In genomic region chr1:61446531-61446991, GRCh38 we compare ENCODE assay signal across 16 cellular contexts.
A peak's percentile ranks its signal among the peaks of the same experiment; 100 is the strongest.
DNase-seq lines count a peak whose midpoint lies in the region; ATAC-seq and TF ChIP-seq lines count a peak whose summit lies in the region.
"Had no signal": no experiment of that assay in that cellular context is flagged by ENCODE, and none has a peak within 500 bp of the region (broad histone marks: within the 10 kb centered on the region; RNA-seq: fewer than 3 reads in every experiment).

No MANE protein-coding gene starts in this region.

- H3K9me3 Mint-ChIP-seq in Caco-2 (ENCODE audit: unreplicated experiment): no peaks in the 10 kb centered on the region
- H3K9me3 Mint-ChIP-seq: IgD-negative memory B cell, naive B cell had no signal

- H3K27me3 ChIP-seq in Caco-2 (replicated peaks; ENCODE audit: control insufficient read depth, insufficient read depth, low read length) (no peaks in the 10 kb centered on the region), colonic mucosa (no peaks in the 10 kb centered on the region), PC-9 (ENCODE audit: insufficient read depth, low read depth) (no peaks in the 10 kb centered on the region)
- H3K27me3 ChIP-seq: adrenal gland, left lung had no signal

- intact Hi-C loops in Caco-2 (cut with micrococcal nuclease; ENCODE audit: unreplicated experiment) (no loop called here), colonic mucosa (cut with DNase I) (loop anchor here (5.0 kb wide), 1 partner anchor 59 kb away; no protein-coding TSS in a partner anchor), mucosa of descending colon (cut with DNase I, micrococcal nuclease) (no loop called here), PC-9 (cut with micrococcal nuclease; ENCODE audit: unreplicated experiment) (no loop called here)

- H3K27ac Mint-ChIP-seq in Caco-2 (ENCODE audit: unreplicated experiment): peak overlapping the region; percentile 17
- H3K27ac Mint-ChIP-seq: IgD-negative memory B cell had no signal

- no peaks in the 10 kb centered on the region for H3K79me2 ChIP-seq in PC-9 (ENCODE audit: low read depth)

- no peaks in the 10 kb centered on the region for H3K9me2 ChIP-seq in PC-9 (ENCODE audit: insufficient read depth)

- H3K4me2 ChIP-seq in PC-9: no peak overlapping the region

- H3K36me3 ChIP-seq in Caco-2 (ENCODE audit: control insufficient read depth, insufficient read depth, low read length): no peaks in the 10 kb centered on the region
- no peaks in the 10 kb centered on the region for H3K36me3 ChIP-seq in colonic mucosa
- H3K36me3 ChIP-seq in mucosa of descending colon (ENCODE audit: low read depth): no peaks in the 10 kb centered on the region
- no peaks in the 10 kb centered on the region for H3K36me3 ChIP-seq in PC-9 (ENCODE audit: low read depth)
- H3K36me3 ChIP-seq: adrenal gland, left lung, prostate gland had no signal

- peaks cover 27% of the 10 kb centered on the region for H3K4me1 ChIP-seq in Caco-2
- peaks cover 17% of the 10 kb centered on the region for H3K4me1 ChIP-seq in colonic mucosa
- H3K4me1 ChIP-seq in mucosa of descending colon (ENCODE audit: low read depth): peaks cover 50% of the 10 kb centered on the region
- 0 out of 2 replicates have a peak, but pooled peaks cover 3% of the 10 kb centered on the region for H3K4me1 ChIP-seq in PC-9 (replicated peaks; ENCODE audit: insufficient read depth)

- H3K9me3 ChIP-seq in Caco-2: no peaks in the 10 kb centered on the region
- H3K9me3 ChIP-seq in colonic mucosa: no peaks in the 10 kb centered on the region
- no peaks in the 10 kb centered on the region for H3K9me3 ChIP-seq in mucosa of descending colon
- no peaks in the 10 kb centered on the region for H3K9me3 ChIP-seq in PC-9 (ENCODE audit: insufficient read depth, low read depth)
- H3K9me3 ChIP-seq: adrenal gland, left lung, prostate gland had no signal

- CTCF ChIA-PET in Caco-2 (lab: Charles Lee): no interaction called here
- CTCF ChIA-PET in PC-9 (lab: Charles Lee): no interaction called here

- H3K27ac ChIP-seq in colonic mucosa: no peak overlapping the region
- no peak overlapping the region for H3K27ac ChIP-seq in PC-9
- H3K27ac ChIP-seq: left lung, prostate gland had no signal

- no peaks in the 10 kb centered on the region for H3K27me3 Mint-ChIP-seq in Caco-2 (ENCODE audit: insufficient read depth, unreplicated experiment)

- DNase-seq in Caco-2 (no peak), NCI-H226 (peak; percentile 82), colonic mucosa (peak; percentile 59), mucosa of descending colon (peak in 1 of 3 donors; percentile 52), PC-9 (no peak), NCI-H146 (lab: John Stamatoyannopoulos, UW) (no peak), NCI-H1417 (lab: John Stamatoyannopoulos, UW) (no peak), NCI-H146 treated with DMSO at 0.1 percent for 48 hours (lab: John Stamatoyannopoulos, UW; ENCODE audit: unreplicated experiment) (no peak)
- DNase-seq: adrenal gland, AML-193, erythroblast, hippocampal formation, left lung, naive B cell had no signal

- no peaks in the 10 kb centered on the region for H3F3A ChIP-seq in PC-9 (ENCODE audit: insufficient read depth, low read depth)

- no peak overlapping the region for H3K9ac ChIP-seq in colonic mucosa (ENCODE audit: low read depth in 2 of 2, low read length in 2 of 2)

- H3K4me1 Mint-ChIP-seq in Caco-2 (ENCODE audit: low read depth, unreplicated experiment): peaks cover 10% of the 10 kb centered on the region
- H3K4me1 Mint-ChIP-seq: IgD-negative memory B cell, naive B cell had no signal

- TF ChIP-seq CTCF in Caco-2 (IDR thresholded peaks at IDR 0.05; ENCODE audit: insufficient read depth in 1 of 2, low read depth in 1 of 2, low read length in 1 of 2, severe bottlenecking in 1 of 2, unreplicated experiment in 1 of 2) (no peak), colonic mucosa (IDR thresholded peaks at IDR 0.05) (no peak), mucosa of descending colon (IDR thresholded peaks at IDR 0.05) (no peak), PC-9 (conservative IDR thresholded peaks at IDR 0.05) (no peak)

- H3K4me3 ChIP-seq in Caco-2 (ENCODE audit: low read depth, low read length) (no peak overlapping the region), colonic mucosa (no peak overlapping the region), mucosa of descending colon (no peak overlapping the region), PC-9 (no peak overlapping the region)
- H3K4me3 ChIP-seq: adrenal gland, left lung, prostate gland had no signal

- POLR2A ChIA-PET in Caco-2 (lab: Charles Lee) (no interaction called here), PC-9 (lab: Charles Lee; ENCODE audit: unreplicated experiment) (no interaction called here)

- ATAC-seq in mucosa of descending colon: peak; percentile 44
- ATAC-seq: left lung had no signal

- no peak overlapping the region for H3K4me3 Mint-ChIP-seq in Caco-2 (ENCODE audit: unreplicated experiment)
- H3K4me3 Mint-ChIP-seq: IgD-negative memory B cell, naive B cell had no signal

- no peak overlapping the region for H2AFZ ChIP-seq in PC-9

- no TSS peak for BruUV-seq in Caco-2 (replicated peaks; lab: Mats Ljungman, UMichigan)
- BruUV-seq in PC-9 (replicated peaks; lab: Mats Ljungman, UMichigan): no TSS peak

- no peaks in the 10 kb centered on the region for H3K36me3 Mint-ChIP-seq in Caco-2 (ENCODE audit: insufficient read depth, unreplicated experiment)
- H3K36me3 Mint-ChIP-seq: naive B cell had no signal

- H4K20me1 ChIP-seq in PC-9 (ENCODE audit: insufficient read depth): no peaks in the 10 kb centered on the region

Comparison
In these comparisons a context has a peak if more than half of its experiments do, and no peak if none do; other contexts are left out.
1. DNase-seq: peak in NCI-H226 (single experiment) and colonic mucosa (single experiment); none in Caco-2 (0 of 2), PC-9 (0 of 2), NCI-H146 (single experiment), NCI-H1417 (0 of 3) and NCI-H146 treated with DMSO at 0.1 percent for 48 hours (single experiment).